ENCODE assay signal across 8 cellular contexts in the genomic region with DNA sequence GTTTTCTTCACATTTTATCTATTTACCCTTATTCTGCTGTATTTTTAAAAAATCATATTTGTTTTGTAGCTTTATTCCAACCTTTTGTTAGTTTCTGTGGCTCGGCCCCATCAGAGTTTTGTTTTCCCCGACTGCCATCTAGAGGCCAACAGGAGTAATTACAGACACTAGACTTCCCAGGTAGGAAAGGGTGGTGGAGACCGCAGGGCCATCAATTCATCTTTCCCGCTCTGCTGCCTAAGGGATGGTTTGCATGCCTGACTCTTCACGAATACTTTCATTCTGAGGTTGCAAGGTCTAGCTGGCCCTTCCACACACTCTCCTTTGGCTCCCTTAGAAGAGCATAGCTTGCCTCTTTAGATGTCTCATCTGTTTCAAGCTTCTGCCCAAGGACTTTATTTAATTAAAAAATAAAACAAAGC. TPM values are rescaled to one million over a fixed set of nuclear protein-coding genes. Genes with fewer than 3 reads are reported as not detected.
DNase-seq lines count a peak whose midpoint lies in the region; ATAC-seq, FAIRE-seq and TF ChIP-seq lines count a peak whose summit lies in the region.

No MANE protein-coding gene starts in this region.

- no peak overlapping the region for H3K27ac Mint-ChIP-seq in activated CD4-positive, alpha-beta T cell treated with anti-CD3 and anti-CD28 coated beads, Interleukin-2, amount 10 ng/mL, durations not matched to agents 7 days and 5 days

- H3K4me3 Mint-ChIP-seq in activated CD4-positive, alpha-beta T cell treated with anti-CD3 and anti-CD28 coated beads, Interleukin-2, amount 10 ng/mL, durations not matched to agents 7 days and 5 days, result no peak overlapping the region

- FAIRE-seq in endometrium (lab: Jason Lieb, UNC) (peak; percentile 79), urothelium cell line (lab: Jason Lieb, UNC) (no peak)

- no peaks in the 10 kb centered on the region for H3K9me3 Mint-ChIP-seq in activated CD4-positive, alpha-beta T cell treated with anti-CD3 and anti-CD28 coated beads, Interleukin-2, amount 10 ng/mL, durations not matched to agents 7 days and 5 days

- no peaks in the 10 kb centered on the region for H3K36me3 Mint-ChIP-seq in activated CD4-positive, alpha-beta T cell treated with anti-CD3 and anti-CD28 coated beads, Interleukin-2, amount 10 ng/mL, durations not matched to agents 7 days and 5 days (ENCODE audit: low read depth)

- TF ChIP-seq CTCF in A673 (conservative IDR thresholded peaks at IDR 0.05; ENCODE audit: low read depth, low read length), result peak; percentile 82
- peak; percentile 71 for TF ChIP-seq CTCF in GM06990 (IDR thresholded peaks at IDR 0.05; ENCODE audit: insufficient read depth, low read length, poor library complexity, severe bottlenecking)
- TF ChIP-seq CTCF in mucosa of descending colon (IDR thresholded peaks at IDR 0.05), result peak; percentile 54

- CTCF ChIA-PET in A673 (lab: Charles Lee), result interaction anchor here (0.6 to 1.7 kb wide), 13 partner anchors 10 to 1207 kb away, joined by 3 to 19 read pairs (median 5); no protein-coding TSS in a partner anchor
- CTCF ChIA-PET in activated CD4-positive, alpha-beta T cell treated with anti-CD3 and anti-CD28 coated beads, Interleukin-2, amount 10 ng/mL, durations not matched to agents 7 days and 5 days (lab: Charles Lee), result interaction anchor here (0.6 to 2.5 kb wide), 24 partner anchors 10 to 590 kb away, joined by 3 to 18 read pairs (median 3); no protein-coding TSS in a partner anchor

- peak; percentile 67 for DNase-seq in A673 (ENCODE audit: low spot score)
- DNase-seq in GM06990 (ENCODE audit: extremely low read depth, insufficient read length), result no peak
- peak; percentile 13 for DNase-seq in NCI-H2196 (lab: John Stamatoyannopoulos, UW; ENCODE audit: unreplicated experiment)
- peak; percentile 62 for DNase-seq in activated CD4-positive, alpha-beta T cell treated with anti-CD3 and anti-CD28 coated beads, Interleukin-2, amount 10 ng/mL, durations not matched to agents 7 days and 5 days
- DNase-seq in mucosa of descending colon, result peak in 1 of 3 donors; percentile 34
- DNase-seq in urothelium cell line (ENCODE audit: low spot score), result peak; percentile 65

- no TSS peak for BruUV-seq in A673 (replicated peaks; lab: Mats Ljungman, UMichigan)

- no peaks in the 10 kb centered on the region for H3K9me3 ChIP-seq in A673 (ENCODE audit: low read depth, low read length, poor library complexity, severe bottlenecking)
- no peaks in the 10 kb centered on the region for H3K9me3 ChIP-seq in mucosa of descending colon

- ATAC-seq in mucosa of descending colon, result peak; percentile 71
- ATAC-seq in HG03521 (IDR thresholded peaks at IDR 0.05; ENCODE audit: unreplicated experiment), result no peak

- H3K27ac ChIP-seq in A673 (ENCODE audit: low read depth, low read length, poor library complexity, severe bottlenecking), result no peak overlapping the region

- H3K36me3 ChIP-seq in A673 (ENCODE audit: insufficient read depth, low read length, poor library complexity, severe bottlenecking) (no peaks in the 10 kb centered on the region), GM06990 (ENCODE audit: control insufficient read depth, insufficient read depth, low read length) (no peaks in the 10 kb centered on the region), mucosa of descending colon (ENCODE audit: low read depth) (no peaks in the 10 kb centered on the region)

- peaks cover 11% of the 10 kb centered on the region for H3K27me3 Mint-ChIP-seq in activated CD4-positive, alpha-beta T cell treated with anti-CD3 and anti-CD28 coated beads, Interleukin-2, amount 10 ng/mL, durations not matched to agents 7 days and 5 days

- no peaks in the 10 kb centered on the region for H3K27me3 ChIP-seq in A673 (replicated peaks; ENCODE audit: insufficient read depth, low read depth, low read length, poor library complexity)
- peaks cover 3% of the 10 kb centered on the region; the same call in 1 of the 2 replicates for H3K27me3 ChIP-seq in GM06990 (replicated peaks; ENCODE audit: control insufficient read depth, insufficient read depth, low read length)

- H3K4me1 Mint-ChIP-seq in activated CD4-positive, alpha-beta T cell treated with anti-CD3 and anti-CD28 coated beads, Interleukin-2, amount 10 ng/mL, durations not matched to agents 7 days and 5 days, result peaks cover 2% of the 10 kb centered on the region

- intact Hi-C loops in A673 (cut with micrococcal nuclease; ENCODE audit: unreplicated experiment), result loop anchor here (2.0 to 10.0 kb wide), 2 partner anchors 198 to 596 kb away; no protein-coding TSS in a partner anchor
- intact Hi-C loops in mucosa of descending colon (cut with DNase I, micrococcal nuclease), result loop anchor here in 1 of 2 donors (2.0 kb wide), 1 partner anchor 198 kb away; no protein-coding TSS in a partner anchor

- POLR2A ChIA-PET in A673 (lab: Charles Lee; ENCODE audit: low non-redundant PET), result no interaction called here
- POLR2A ChIA-PET in activated CD4-positive, alpha-beta T cell treated with anti-CD3 and anti-CD28 coated beads, Interleukin-2, amount 10 ng/mL, durations not matched to agents 7 days and 5 days (lab: Charles Lee), result no interaction called here

- no peak overlapping the region for H3K4me3 ChIP-seq in A673 (ENCODE audit: low read depth, low read length, poor library complexity, severe bottlenecking)
- no peak overlapping the region for H3K4me3 ChIP-seq in GM06990 (replicated peaks; ENCODE audit: low read depth, low read length)
- H3K4me3 ChIP-seq in mucosa of descending colon, result no peak overlapping the region

- peaks cover 6% of the 10 kb centered on the region for H3K4me1 ChIP-seq in A673 (ENCODE audit: insufficient read depth, low read length, poor library complexity, severe bottlenecking)
- H3K4me1 ChIP-seq in mucosa of descending colon (ENCODE audit: low read depth), result no peaks in the 10 kb centered on the region

RNA-seq across cellular contexts. Expression of a gene that starts 38.3 kb away (rescaled TPM):
- total RNA-seq in A673 (2021), result not detected in 2 replicates
- total RNA-seq in activated CD4-positive, alpha-beta T cell treated with anti-CD3 and anti-CD28 coated beads, Interleukin-2, amount 10 ng/mL, durations not matched to agents 7 days and 5 days, result not detected
- not detected for total RNA-seq in mucosa of descending colon
